In genomic region chr1:173868266-173869107, GRCh38 we compare ENCODE assay signal across 8 cellular contexts. TPM values are rescaled to one million over a fixed set of nuclear protein-coding genes. Genes with fewer than 3 reads are reported as not detected.
DNase-seq lines count a peak whose midpoint lies in the region; ATAC-seq, FAIRE-seq and TF ChIP-seq lines count a peak whose summit lies in the region.

ZBTB37 (plus strand) TSS chr1:173868380; CDS start chr1:173870226, 1,846 bp downstream.

- H3K4me3 ChIP-seq in WERI-Rb-1 (ENCODE audit: low read depth, low read length), result peak within 1 kb of the TSS; percentile 96
- peak within 1 kb of the TSS; percentile 75 to 85 (median 80) for H3K4me3 ChIP-seq in mammary epithelial cell (replicated peaks in 1 of 3; ENCODE audit: insufficient read depth in 1 of 3, low read depth in 2 of 3, low read length in 3 of 3)
- peak within 1 kb of the TSS; percentile 92 to 99 for H3K4me3 ChIP-seq in kidney (ENCODE audit: low read length in 2 of 2)

- H3K27me3 ChIP-seq in WERI-Rb-1 (ENCODE audit: insufficient read depth, low read depth, severe bottlenecking) (no peaks in the 10 kb centered on the region), mammary epithelial cell (ENCODE audit: insufficient read depth, low read length) (no peaks in the 10 kb centered on the region)

- H3K79me2 ChIP-seq in mammary epithelial cell (ENCODE audit: insufficient read depth, low read length), result peaks cover 43% of the 10 kb centered on the region

- H3K27ac ChIP-seq in 22Rv1 (peak within 1 kb of the TSS; percentile 99), WERI-Rb-1 (peak within 1 kb of the TSS; percentile 95), mammary epithelial cell (ENCODE audit: insufficient read depth, low read depth, low read length) (peak within 1 kb of the TSS; percentile 87), kidney (ENCODE audit: low read depth in 2 of 2, low read length in 2 of 2) (peak within 1 kb of the TSS; percentile 97 to 98)

- FAIRE-seq in kidney (lab: Jason Lieb, UNC), result no peak

- intact Hi-C loops in mammary epithelial cell (cut with micrococcal nuclease) (loop anchor here (2.0 to 5.0 kb wide), 6 partner anchors 44 to 354 kb away; partner anchors contain the start of genes RABGAP1L and RC3H1), kidney (cut with DNase I) (no loop called here)

- dilution Hi-C loops in mammary epithelial cell (cut with HindIII; ENCODE audit: low sequenced_read_pairs), result no loop called here

- in situ Hi-C loops in mammary epithelial cell (cut with MboI; ENCODE audit: low sequenced_read_pairs in 2 of 2), result no loop called here

- H3K4me1 ChIP-seq in mammary epithelial cell (ENCODE audit: insufficient read depth, low read length) (peaks cover 15% of the 10 kb centered on the region), kidney (ENCODE audit: control insufficient read depth in 1 of 2, insufficient read depth in 1 of 2, low read depth in 1 of 2, low read length in 2 of 2) (peaks cover 14 to 27% of the 10 kb centered on the region in 2 donors)

- ATAC-seq in GM18873 (IDR thresholded peaks at IDR 0.05; ENCODE audit: low FRiP score, unreplicated experiment), result peak; percentile 38
- ATAC-seq in HG03135 (IDR thresholded peaks at IDR 0.05; ENCODE audit: unreplicated experiment), result peak; percentile 55

- H4K20me1 ChIP-seq in mammary epithelial cell (ENCODE audit: insufficient read depth, low read length), result peaks cover 19% of the 10 kb centered on the region

- peak within 1 kb of the TSS; percentile 95 for H3K9ac ChIP-seq in mammary epithelial cell (ENCODE audit: insufficient read depth, low read length)
- H3K9ac ChIP-seq in kidney (ENCODE audit: low read length in 2 of 2), result peak within 1 kb of the TSS; percentile 91 to 92

- peak; percentile 21 for TF ChIP-seq CTCF in 22Rv1 (IDR thresholded peaks at IDR 0.05)
- no peak for TF ChIP-seq CTCF in WERI-Rb-1 (IDR thresholded peaks at IDR 0.05; ENCODE audit: low read depth, low read length)
- TF ChIP-seq CTCF in mammary epithelial cell (conservative IDR thresholded peaks at IDR 0.05 in 1 of 2, IDR thresholded peaks at IDR 0.05 in 1 of 2; ENCODE audit: extremely low read depth in 1 of 2, insufficient read depth in 1 of 2, low read depth in 1 of 2, low read length in 2 of 2), result peak in 1 of 2 donors; percentile 26
- TF ChIP-seq CTCF in kidney (IDR thresholded peaks at IDR 0.05; ENCODE audit: borderline replicate concordance, extremely low read depth, insufficient read depth), result no peak

- peaks cover 53% of the 10 kb centered on the region for H3K36me3 ChIP-seq in WERI-Rb-1
- peaks cover 34% of the 10 kb centered on the region for H3K36me3 ChIP-seq in mammary epithelial cell (ENCODE audit: insufficient read depth, low read length)
- H3K36me3 ChIP-seq in kidney (ENCODE audit: control insufficient read depth in 1 of 2, insufficient read depth in 2 of 2, low read length in 2 of 2), result peaks cover 25 to 38% of the 10 kb centered on the region in 2 donors

- CTCF ChIA-PET in mammary epithelial cell (lab: Charles Lee; ENCODE audit: low non-redundant PET), result interaction anchor here (0.5 to 0.7 kb wide), 3 partner anchors 17 to 31 kb away, joined by 3 to 5 read pairs (median 3); no protein-coding TSS in a partner anchor

- peak within 1 kb of the TSS; percentile 92 for H2AFZ ChIP-seq in mammary epithelial cell (ENCODE audit: low read depth, low read length)

- DNase-seq in NCI-H2196 treated with DMSO at 0.1 percent for 48 hours (lab: John Stamatoyannopoulos, UW; ENCODE audit: unreplicated experiment) (peak; percentile 89), WERI-Rb-1 (peak; percentile 98), mammary epithelial cell (peak; percentile 91), kidney (peak; percentile 98)
- DNase-seq in stimulated activated CD4-positive, alpha-beta T cell treated with anti-CD3 and anti-CD28 coated beads, Interleukin-15, amount 100 ng/mL, for 24 hours, result peak; percentile 98

- H3K9me3 ChIP-seq in WERI-Rb-1 (ENCODE audit: severe bottlenecking) (no peaks in the 10 kb centered on the region), mammary epithelial cell (replicated peaks; ENCODE audit: insufficient read depth, low read length) (no peaks in the 10 kb centered on the region), kidney (ENCODE audit: control insufficient read depth in 1 of 2, low read length in 2 of 2) (no peaks in the 10 kb centered on the region)

- 0% methylated on average over 10 of the region's 54 CpGs for WGBS in mammary epithelial cell (ENCODE audit: low coverage, missing lambda C conversion rate)

- no TSS peak for BruUV-seq in mammary epithelial cell (replicated peaks; lab: Mats Ljungman, UMichigan)

- H3K4me2 ChIP-seq in mammary epithelial cell (ENCODE audit: insufficient read depth, low read depth, low read length), result peak within 1 kb of the TSS; percentile 82

RNA-seq across cellular contexts. Expression of gene ZBTB37, which starts in this region (rescaled TPM):
- total RNA-seq in mammary epithelial cell (1 to 10 TPM; 5.5 to 5.6 TPM), kidney (19.1 TPM)
- polyA plus RNA-seq in mammary epithelial cell (1.7 TPM), kidney (ENCODE audit: insufficient read depth, low read depth, low replicate concordance) (1.0 TPM)
- polyA minus RNA-seq in mammary epithelial cell, result 4.8 TPM

Comparison
In these comparisons a context has a peak if more than half of its experiments do, and no peak if none do; other contexts are left out.
1. Peak in every context shown above with its lines: DNase-seq, ATAC-seq, H3K4me3 ChIP-seq and H3K27ac ChIP-seq.